Comparison of ENCODE assay signal across 24 cellular contexts in the genomic region with DNA sequence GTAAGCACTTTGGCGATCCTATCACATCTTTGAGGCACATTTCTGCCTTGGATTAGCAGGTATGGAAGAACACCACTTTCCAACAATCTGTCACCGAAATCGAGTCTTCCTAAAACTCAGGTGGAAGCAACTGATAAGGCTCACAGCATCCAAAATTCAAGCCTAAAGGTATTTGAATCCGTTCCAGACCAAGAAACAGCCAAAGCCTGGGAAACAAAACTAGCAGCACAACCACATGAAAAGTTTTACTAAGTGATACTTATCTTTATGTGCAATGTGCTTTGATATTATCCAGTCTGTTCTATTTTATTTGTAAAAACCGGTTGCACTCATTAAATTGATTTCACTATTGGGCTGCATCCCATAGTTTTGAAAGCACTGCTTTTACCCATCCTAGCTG. TPM values are rescaled to one million over a fixed set of nuclear protein-coding genes. Genes with fewer than 3 reads are reported as not detected.
DNase-seq lines count a peak whose midpoint lies in the region; ATAC-seq, FAIRE-seq and TF ChIP-seq lines count a peak whose summit lies in the region.
"Had no signal": no experiment of that assay in that cellular context is flagged by ENCODE, and none has a peak within 500 bp of the region (broad histone marks: within the 10 kb centered on the region; RNA-seq: fewer than 3 reads in every experiment).

No MANE protein-coding gene starts in this region.

- ATAC-seq in SK-N-SH treated with all-trans-retinoic acid at 6 μM for 48 hours (no peak), GM23338 (no peak)
- ATAC-seq: CD8-positive, alpha-beta T cell; GM12878 had no signal

- H3K4me1 ChIP-seq in SK-N-SH (ENCODE audit: control insufficient read depth in 1 of 2, insufficient read depth in 2 of 2, low read depth in 1 of 2, low read length in 1 of 2): peaks cover 0 to 11% of the 10 kb centered on the region in 2 experiments; a peak in 2 of 4 replicates
- no peaks in the 10 kb centered on the region for H3K4me1 ChIP-seq in H1 (replicated peaks in 1 of 4; ENCODE audit: control insufficient read depth in 3 of 4, insufficient read depth in 4 of 4, low read length in 3 of 4)
- H3K4me1 ChIP-seq in CD4-positive, alpha-beta memory T cell (ENCODE audit: insufficient read depth, low read length): no peaks in the 10 kb centered on the region
- H3K4me1 ChIP-seq in GM23338 (ENCODE audit: insufficient read depth): no peaks in the 10 kb centered on the region
- H3K4me1 ChIP-seq: A549 had no signal

- H3K9me3 ChIP-seq in SK-N-SH (no peaks in the 10 kb centered on the region), H1 (ENCODE audit: insufficient read depth in 2 of 2, low read depth in 1 of 2, low read length in 1 of 2) (peaks cover 3 to 5% of the 10 kb centered on the region in 2 experiments; a peak in 2 of 4 replicates)
- no peaks in the 10 kb centered on the region for H3K9me3 ChIP-seq in CD4-positive, alpha-beta memory T cell (ENCODE audit: control insufficient read depth in 1 of 2, low read length in 2 of 2)

- no peaks in the 10 kb centered on the region for H3K79me1 ChIP-seq in H1 (ENCODE audit: low read depth, low read length)

- H3K9ac ChIP-seq in SK-N-SH: no peak overlapping the region
- no peak overlapping the region for H3K9ac ChIP-seq in H1 (replicated peaks in 1 of 4; ENCODE audit: extremely low read depth in 1 of 4, low read depth in 3 of 4, low read length in 3 of 4)
- H3K9ac ChIP-seq: BLaER1 treated with 17β-estradiol and CSF1 and Interleukin-3, amounts not matched to agents 10 nM and 100 nM had no signal

- no peaks in the 10 kb centered on the region for H3F3A ChIP-seq in SK-N-SH (replicated peaks; ENCODE audit: insufficient read depth)
- no peaks in the 10 kb centered on the region for H3F3A ChIP-seq in GM23338 (replicated peaks; ENCODE audit: low read depth)

- no peak overlapping the region for H2AFZ ChIP-seq in SK-N-SH (ENCODE audit: low read depth)
- 0 out of 2 replicates have a peak overlapping the region, but pooled peaks have one; percentile 10 for H2AFZ ChIP-seq in H1 (ENCODE audit: low read length)
- H2AFZ ChIP-seq in GM23338: no peak overlapping the region

- no peak overlapping the region for H3K23ac ChIP-seq in H1 (ENCODE audit: insufficient read length)

- H2BK20ac ChIP-seq in H1 (ENCODE audit: low read length): no peak overlapping the region

- H3K4me3 Mint-ChIP-seq in CD4-positive, alpha-beta memory T cell: no peak overlapping the region
- no peak overlapping the region for H3K4me3 Mint-ChIP-seq in GM23338
- H3K4me3 Mint-ChIP-seq: B cell; CD14-positive monocyte; CD4-positive, CD25-positive, alpha-beta regulatory T cell; CD8-positive, alpha-beta T cell had no signal

- intact Hi-C loops in CD4-positive, alpha-beta memory T cell (cut with micrococcal nuclease): no loop called here

- 16% methylated on average over 5 of the region's 5 CpGs for WGBS in SK-N-SH (ENCODE audit: low lambda C conversion rate)
- 96% methylated on average over 5 of the region's 5 CpGs; no CpG with 5 or more reads in 1 of the 2 experiments for WGBS in H1 (ENCODE audit: extremely low coverage in 1 of 2, insufficient coverage in 1 of 2, insufficient read length in 1 of 2, insufficient replicate concordance in 2 of 2, low coverage in 1 of 2, low lambda C conversion rate in 2 of 2, missing lambda C conversion rate in 1 of 2), 2 experiments

- H3K27me3 Mint-ChIP-seq in CD4-positive, alpha-beta memory T cell: peaks cover 7 to 16% of the 10 kb centered on the region in 2 donors
- peaks cover 2% of the 10 kb centered on the region for H3K27me3 Mint-ChIP-seq in GM23338 (ENCODE audit: insufficient read depth, low read depth, poor library complexity)

- H3K9me3 Mint-ChIP-seq in CD4-positive, alpha-beta memory T cell: peaks cover 0 to 14% (median 9%) of the 10 kb centered on the region in 8 donors
- peaks cover 22% of the 10 kb centered on the region for H3K9me3 Mint-ChIP-seq in GM23338
- H3K9me3 Mint-ChIP-seq: CD8-positive, alpha-beta T cell had no signal

- POLR2A ChIA-PET in SK-N-SH (lab: Yijun Ruan, JAX) (interaction anchor here (0.6 to 1.0 kb wide), 2 partner anchors 12 to 19 kb away, joined by 3 read pairs; no protein-coding TSS in a partner anchor), H1 (lab: Charles Lee; ENCODE audit: partially characterized antibody) (no interaction called here)
- POLR2A ChIA-PET in CD4-positive, alpha-beta memory T cell (lab: Charles Lee; ENCODE audit: partially characterized antibody): interaction anchor here (0.7 kb wide), 1 partner anchor 211 kb away, joined by 3 read pairs; no protein-coding TSS in a partner anchor

- TF ChIP-seq EP300 in SK-N-SH (IDR thresholded peaks at IDR 0.05; ENCODE audit: borderline replicate concordance in 1 of 2, low read depth in 1 of 2, low read length in 1 of 2) (no peak), H1 (IDR thresholded peaks at IDR 0.05; ENCODE audit: borderline replicate concordance in 1 of 2, low read depth in 2 of 2, low read length in 2 of 2) (no peak)

- no peak overlapping the region for H2BK15ac ChIP-seq in H1 (ENCODE audit: low read length)

- H3K36me3 ChIP-seq in SK-N-SH (replicated peaks in 1 of 2; ENCODE audit: control insufficient read depth in 1 of 2, insufficient read depth in 2 of 2, low read length in 1 of 2): no peaks in the 10 kb centered on the region
- H3K36me3 ChIP-seq in H1 (ENCODE audit: control insufficient read depth in 2 of 4, insufficient read depth in 4 of 4, low read length in 3 of 4): no peaks in the 10 kb centered on the region
- H3K36me3 ChIP-seq in CD4-positive, alpha-beta memory T cell (ENCODE audit: insufficient read depth, low read length): no peaks in the 10 kb centered on the region
- H3K36me3 ChIP-seq in GM23338 (ENCODE audit: insufficient read depth): no peaks in the 10 kb centered on the region
- H3K36me3 ChIP-seq: BLaER1 treated with 17β-estradiol and CSF1 and Interleukin-3, amounts not matched to agents 10 nM and 100 nM had no signal

- H4K8ac ChIP-seq in H1 (ENCODE audit: extremely low read depth, insufficient read depth, low read length): no peak overlapping the region

- CTCF ChIA-PET in SK-N-SH (lab: Yijun Ruan, JAX): interaction anchor here (1.2 kb wide), 1 partner anchor 19 kb away, joined by 4 read pairs; no protein-coding TSS in a partner anchor
- CTCF ChIA-PET in H1 (lab: Charles Lee; ENCODE audit: partially characterized antibody): interaction anchor here (0.8 to 7.6 kb wide), 2 partner anchors 12 to 19 kb away, joined by 3 to 67 read pairs; no protein-coding TSS in a partner anchor
- CTCF ChIA-PET in CD4-positive, alpha-beta memory T cell (lab: Charles Lee; ENCODE audit: partially characterized antibody): interaction anchor here (1.9 kb wide), 1 partner anchor 19 kb away, joined by 8 read pairs; no protein-coding TSS in a partner anchor

- H3K79me2 ChIP-seq in SK-N-SH (ENCODE audit: insufficient read depth): no peaks in the 10 kb centered on the region
- no peaks in the 10 kb centered on the region for H3K79me2 ChIP-seq in H1 (ENCODE audit: control insufficient read depth in 1 of 2, insufficient read depth in 2 of 2, low read length in 2 of 2)
- H3K79me2 ChIP-seq in GM23338 (replicated peaks; ENCODE audit: insufficient read depth): no peaks in the 10 kb centered on the region

- TF ChIP-seq RAD21 in SK-N-SH (IDR thresholded peaks at IDR 0.05; ENCODE audit: low read length): no peak
- TF ChIP-seq RAD21 in H1 (IDR thresholded peaks at IDR 0.05 in 1 of 2, conservative IDR thresholded peaks at IDR 0.05 in 1 of 2; ENCODE audit: low read depth in 2 of 2, low read length in 2 of 2): no peak

- no peak overlapping the region for H3K18ac ChIP-seq in H1 (ENCODE audit: extremely low read depth, low read length)

- H3K27ac Mint-ChIP-seq in CD4-positive, alpha-beta memory T cell: no peak overlapping the region
- no peak overlapping the region for H3K27ac Mint-ChIP-seq in GM23338
- H3K27ac Mint-ChIP-seq: B cell; CD14-positive monocyte; CD4-positive, CD25-positive, alpha-beta regulatory T cell; CD8-positive, alpha-beta T cell had no signal

- DNase-seq in SK-N-SH (no peak), LNCaP clone FGC (ENCODE audit: low read depth) (peak; percentile 92), H1 (ENCODE audit: low read depth in 1 of 2, low spot score in 2 of 2) (no peak), GM23338 (ENCODE audit: low spot score) (no peak), activated gamma-delta T cell treated with Interleukin-2 at 50 U/mL for 16 hours (no peak)
- DNase-seq in CD4-positive, alpha-beta memory T cell: no peak
- DNase-seq: AML-193; CD4-positive, CD25-positive, alpha-beta regulatory T cell; CD8-positive, alpha-beta T cell; DMS 273 treated with DMSO at 0.1 percent for 48 hours; DMS153; DMS53; DND-41; EL; GDM1 had no signal

- no peaks in the 10 kb centered on the region for H3K23me2 ChIP-seq in H1 (ENCODE audit: low read depth, low read length)

- no peak overlapping the region for H3K4ac ChIP-seq in H1 (replicated peaks; ENCODE audit: insufficient read length, low read depth, low read length)

- no peaks in the 10 kb centered on the region for H3K4me1 Mint-ChIP-seq in CD4-positive, alpha-beta memory T cell
- H3K4me1 Mint-ChIP-seq in GM23338: peaks cover 3% of the 10 kb centered on the region; the same call in 2 of the 3 replicates
- H3K4me1 Mint-ChIP-seq: B cell had no signal

- H2BK120ac ChIP-seq in H1 (replicated peaks; ENCODE audit: low read depth, low read length): no peak overlapping the region

- H3K36me3 Mint-ChIP-seq in CD4-positive, alpha-beta memory T cell: peaks cover 1 to 8% of the 10 kb centered on the region in 2 donors
- H3K36me3 Mint-ChIP-seq in GM23338 (ENCODE audit: low read depth): peaks cover 15% of the 10 kb centered on the region
- H3K36me3 Mint-ChIP-seq: CD4-positive, CD25-positive, alpha-beta regulatory T cell; CD8-positive, alpha-beta T cell had no signal

- H2BK12ac ChIP-seq in H1 (ENCODE audit: low read depth, low read length): no peak overlapping the region

- no peak for FAIRE-seq in H1 (lab: Jason Lieb, UNC)
- FAIRE-seq: A549, GM12878, GM12892, GM18507 had no signal

- H3K4me3 ChIP-seq in SK-N-SH (ENCODE audit: low read depth in 2 of 2, low read length in 1 of 2): no peak overlapping the region
- no peak overlapping the region for H3K4me3 ChIP-seq in LNCaP clone FGC (ENCODE audit: low read depth, low read length)
- H3K4me3 ChIP-seq in H1 (ENCODE audit: extremely low read depth in 1 of 4, insufficient read depth in 2 of 4, low read depth in 3 of 4, low read length in 4 of 4): no peak overlapping the region
- no peak overlapping the region for H3K4me3 ChIP-seq in CD4-positive, alpha-beta memory T cell (ENCODE audit: low read length in 2 of 2)
- H3K4me3 ChIP-seq in GM23338: no peak overlapping the region
- H3K4me3 ChIP-seq: A549; BLaER1 treated with 17β-estradiol and CSF1 and Interleukin-3, amounts not matched to agents 10 nM and 100 nM; GM12878 had no signal

- no peaks in the 10 kb centered on the region for H3K27me3 ChIP-seq in SK-N-SH (ENCODE audit: insufficient read depth)
- no peaks in the 10 kb centered on the region for H3K27me3 ChIP-seq in H1 (replicated peaks in 1 of 4; ENCODE audit: control insufficient read depth in 3 of 4, extremely low read depth in 1 of 4, insufficient read depth in 3 of 4, low read length in 3 of 4)
- H3K27me3 ChIP-seq in CD4-positive, alpha-beta memory T cell (ENCODE audit: insufficient read depth, low read length): no peaks in the 10 kb centered on the region
- no peaks in the 10 kb centered on the region for H3K27me3 ChIP-seq in GM23338 (ENCODE audit: insufficient read depth)
- H3K27me3 ChIP-seq: BLaER1 treated with 17β-estradiol and CSF1 and Interleukin-3, amounts not matched to agents 10 nM and 100 nM had no signal

- no peak overlapping the region for H3K14ac ChIP-seq in H1 (ENCODE audit: insufficient read length)

- H3K56ac ChIP-seq in H1 (replicated peaks; ENCODE audit: insufficient read length, low read depth, low read length): no peak overlapping the region

- TF ChIP-seq CTCF in SK-N-SH (IDR thresholded peaks at IDR 0.05): no peak
- TF ChIP-seq CTCF in LNCaP clone FGC (IDR thresholded peaks at IDR 0.05; ENCODE audit: control insufficient read depth, extremely low read depth, insufficient read depth): no peak
- no peak for TF ChIP-seq CTCF in H1 (IDR thresholded peaks at IDR 0.05; ENCODE audit: control extremely low read depth in 1 of 3, insufficient read depth in 1 of 3, low read depth in 1 of 3, low read length in 3 of 3)
- no peak for TF ChIP-seq CTCF in GM23338 (conservative IDR thresholded peaks at IDR 0.05; ENCODE audit: low read depth in 2 of 2)

- H4K5ac ChIP-seq in H1 (ENCODE audit: insufficient read length, low read depth, low read length): no peak overlapping the region

- no peak overlapping the region for H3K27ac ChIP-seq in SK-N-SH (ENCODE audit: low read depth in 2 of 2, low read length in 1 of 2)
- H3K27ac ChIP-seq in H1 (ENCODE audit: low read depth, low read length): no peak overlapping the region
- no peak overlapping the region for H3K27ac ChIP-seq in CD4-positive, alpha-beta memory T cell (ENCODE audit: low read depth, low read length)
- no peak overlapping the region for H3K27ac ChIP-seq in GM23338 (ENCODE audit: low read depth)
- H3K27ac ChIP-seq: 22Rv1; A549; BLaER1 treated with 17β-estradiol and CSF1 and Interleukin-3, amounts not matched to agents 10 nM and 100 nM had no signal

- no peak overlapping the region for H4K91ac ChIP-seq in H1 (replicated peaks; ENCODE audit: insufficient read length, low read length)

- H3K4me2 ChIP-seq in SK-N-SH (no peak overlapping the region), H1 (ENCODE audit: insufficient read depth in 1 of 2, low read depth in 2 of 2, low read length in 2 of 2) (no peak overlapping the region), GM23338 (no peak overlapping the region)
- H3K4me2 ChIP-seq: A549; BLaER1 treated with 17β-estradiol and CSF1 and Interleukin-3, amounts not matched to agents 10 nM and 100 nM had no signal

- no peak for TF ChIP-seq POLR2A in H1 (IDR thresholded peaks at IDR 0.05; ENCODE audit: control extremely low read depth in 1 of 2, low read depth in 2 of 2, low read length in 2 of 2)

- H2BK5ac ChIP-seq in H1 (ENCODE audit: low read depth, low read length): no peak overlapping the region

- H4K20me1 ChIP-seq in SK-N-SH (ENCODE audit: insufficient read depth): no peaks in the 10 kb centered on the region
- H4K20me1 ChIP-seq in H1 (replicated peaks in 1 of 2; ENCODE audit: control insufficient read depth in 1 of 2, insufficient read depth in 2 of 2, low read length in 2 of 2): no peaks in the 10 kb centered on the region
- no peaks in the 10 kb centered on the region for H4K20me1 ChIP-seq in GM23338 (replicated peaks; ENCODE audit: insufficient read depth)
- H4K20me1 ChIP-seq: BLaER1 treated with 17β-estradiol and CSF1 and Interleukin-3, amounts not matched to agents 10 nM and 100 nM had no signal

- H3K9me2 ChIP-seq in SK-N-SH: no peaks in the 10 kb centered on the region
- peaks cover 2% of the 10 kb centered on the region; the same call in 1 of the 2 replicates for H3K9me2 ChIP-seq in GM23338 (ENCODE audit: insufficient read depth)

- no peak overlapping the region for H2AK5ac ChIP-seq in H1 (ENCODE audit: low read depth, low read length)

RNA-seq across cellular contexts. Expression of gene FAM174B, which starts 40.5 kb away (rescaled TPM):
- polyA plus RNA-seq in SK-N-SH (2012; rRNA removed) (0.18 and 0.30 TPM in 2 replicates), H1 (2011; rRNA removed) (9.3 and 10.1 TPM in 2 replicates), GM23338 (2016; fragmentation: Nextera tagmentation; extraction: Ambion mirVana) (21.5 and 21.8 TPM in 2 replicates)
- 0.12 and 0.16 TPM in 2 replicates for polyA plus RNA-seq in SK-N-SH (2012; cell fraction: cytosol; rRNA removed)
- polyA plus RNA-seq in SK-N-SH (2012; cell fraction: nucleus; rRNA removed): 0.05 and 0.74 TPM in 2 replicates
- 35.2 and 35.3 TPM in 2 replicates for total RNA-seq in H1 (2021; fragmentation: NEBNext Ultra II Directional; extraction: Animal tissue kit (Norgen Biotek cat#: 25700))
- 9.7 TPM for polyA plus RNA-seq in H1 (2011; cell fraction: cytosol; rRNA removed)
- polyA plus RNA-seq in H1 (2011; cell fraction: nucleus; rRNA removed): 13.4 TPM
- polyA plus RNA-seq in H1 (2012, experiment 1 of 2): 21.5 to 31.3 TPM (median 28.3 TPM) in 4 replicates
- 15.9 TPM for polyA plus RNA-seq in H1 (2012, experiment 2 of 2)
- 20.3 TPM for polyA plus RNA-seq in H1 (2013, experiment 1 of 2)
- polyA plus RNA-seq in H1 (2013, experiment 2 of 2): 27.1 TPM
- 24.5 and 32.5 TPM in 2 replicates for polyA minus RNA-seq in H1 (2011; rRNA and poly(A)+ RNA removed)
- 16.4 TPM for polyA minus RNA-seq in H1 (2011; cell fraction: cytosol; rRNA and poly(A)+ RNA removed)
- 13.8 TPM for polyA minus RNA-seq in H1 (2011; cell fraction: nucleus; rRNA and poly(A)+ RNA removed)
- 1 to 10 TPM; 6.6 to 8.3 TPM for total RNA-seq in CD4-positive, alpha-beta memory T cell
- polyA plus RNA-seq in CD4-positive, alpha-beta memory T cell: 1 to 10 TPM; 2.4 to 3.3 TPM
- total RNA-seq in GM23338 (2014; rRNA removed; shearing (Covaris generic)): 15.0 and 25.1 TPM in 2 replicates
